14 cellular contexts compared by ENCODE assay signal in the genomic region with DNA sequence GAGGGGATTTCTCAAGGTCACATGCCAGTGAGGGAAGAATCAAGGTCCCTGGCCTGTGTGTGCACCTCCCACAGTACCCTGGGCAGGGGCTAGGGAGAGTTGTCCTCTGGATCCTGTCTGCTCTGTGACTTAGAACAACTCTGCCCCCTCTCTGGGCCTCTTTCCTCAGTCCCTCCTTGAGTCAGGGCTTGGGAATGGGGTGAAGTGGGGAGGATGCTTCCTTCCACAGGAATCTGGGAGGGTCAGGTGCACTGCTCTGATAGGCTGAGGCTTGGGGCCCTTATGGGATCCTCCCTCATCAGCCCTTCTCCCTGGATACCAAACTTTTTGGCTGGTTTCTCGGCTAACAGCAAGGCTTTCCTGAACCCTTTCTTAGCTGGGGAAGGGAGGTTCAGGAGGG. TPM values are rescaled to one million over a fixed set of nuclear protein-coding genes. Genes with fewer than 3 reads are reported as not detected.
A peak's percentile ranks its signal among the peaks of the same experiment; 100 is the strongest.
DNase-seq lines count a peak whose midpoint lies in the region; ATAC-seq and TF ChIP-seq lines count a peak whose summit lies in the region.
"Had no signal": no experiment of that assay in that cellular context is flagged by ENCODE, and none has a peak within 500 bp of the region (broad histone marks: within the 10 kb centered on the region; RNA-seq: fewer than 3 reads in every experiment).

No MANE protein-coding gene starts in this region.

- H3K9me3 ChIP-seq in mucosa of stomach (ENCODE audit: control insufficient read depth, low read length) (no peaks in the 10 kb centered on the region), Karpas-422 (ENCODE audit: low read length) (no peaks in the 10 kb centered on the region), psoas muscle (no peaks in the 10 kb centered on the region)
- H3K9me3 ChIP-seq: SJSA1 had no signal

- no peak for TF ChIP-seq CTCF in AG09309 (IDR thresholded peaks at IDR 0.05; ENCODE audit: control insufficient read depth, insufficient read depth, low read depth, low read length, missing control alignments)
- no peak for TF ChIP-seq CTCF in psoas muscle (IDR thresholded peaks at IDR 0.05)

- H3K27ac ChIP-seq in Karpas-422 (ENCODE audit: low read length) (no peak overlapping the region), psoas muscle (no peak overlapping the region)
- H3K27ac ChIP-seq: SJSA1 had no signal

- H3K36me3 Mint-ChIP-seq in activated CD4-positive, alpha-beta memory T cell treated with anti-CD3 and anti-CD28 coated beads, Interleukin-2, amount 10 ng/mL, durations not matched to agents 7 days and 5 days (ENCODE audit: low read depth): no peaks in the 10 kb centered on the region
- H3K36me3 Mint-ChIP-seq: activated naive CD8-positive, alpha-beta T cell treated with anti-CD3 and anti-CD28 coated beads for 36 hours had no signal

- intact Hi-C loops in psoas muscle (cut with DNase I): loop anchor here (2.0 to 5.0 kb wide), 2 partner anchors 51 to 101 kb away; no protein-coding TSS in a partner anchor

- H3K27me3 ChIP-seq in mucosa of stomach (ENCODE audit: control insufficient read depth, insufficient read depth, low read length) (no peaks in the 10 kb centered on the region), Karpas-422 (ENCODE audit: low read length) (no peaks in the 10 kb centered on the region), psoas muscle (ENCODE audit: insufficient read depth in 3 of 3, low read length in 2 of 3) (peaks cover 0 to 41% (median 22%) of the 10 kb centered on the region in 3 donors)

- H3K4me3 ChIP-seq in AG09309 (ENCODE audit: control insufficient read depth, low read depth, low read length): peak overlapping the region; percentile 92
- peak overlapping the region; percentile 48 for H3K4me3 ChIP-seq in mucosa of stomach (ENCODE audit: low read length)
- H3K4me3 ChIP-seq in Karpas-422 (ENCODE audit: low read length): no peak overlapping the region
- no peak overlapping the region for H3K4me3 ChIP-seq in psoas muscle
- H3K4me3 ChIP-seq: SJSA1 had no signal

- peaks cover 54% of the 10 kb centered on the region for H3K27me3 Mint-ChIP-seq in activated CD4-positive, alpha-beta memory T cell treated with anti-CD3 and anti-CD28 coated beads, Interleukin-2, amount 10 ng/mL, durations not matched to agents 7 days and 5 days

- H3K9ac ChIP-seq in mucosa of stomach (ENCODE audit: low read length): peak overlapping the region; percentile 87
- H3K9ac ChIP-seq in Karpas-422 (ENCODE audit: low read length): no peak overlapping the region

- H3K4me2 ChIP-seq in Karpas-422 (ENCODE audit: low read depth, low read length, poor library complexity, severe bottlenecking): no peak overlapping the region

- CTCF ChIA-PET in activated CD4-positive, alpha-beta memory T cell treated with anti-CD3 and anti-CD28 coated beads, Interleukin-2, amount 10 ng/mL, durations not matched to agents 7 days and 5 days (lab: Charles Lee): interaction anchor here (0.8 to 5.5 kb wide), 8 partner anchors 10 to 301 kb away, joined by 3 to 46 read pairs (median 4); partner anchors contain the start of gene NUDC

- 79 to 100% (median 86%) methylated on average over 1 of the region's 1 CpG for WGBS in psoas muscle, 3 donors

- no peaks in the 10 kb centered on the region for H3K9me2 ChIP-seq in Karpas-422 (replicated peaks; ENCODE audit: insufficient read depth, low read length)

- POLR2A ChIA-PET in activated CD4-positive, alpha-beta memory T cell treated with anti-CD3 and anti-CD28 coated beads, Interleukin-2, amount 10 ng/mL, durations not matched to agents 7 days and 5 days (lab: Charles Lee): no interaction called here

- no peaks in the 10 kb centered on the region for H4K20me1 ChIP-seq in Karpas-422 (ENCODE audit: insufficient read depth, low read depth, low read length)

- DNase-seq in AG09309 (ENCODE audit: low read depth): no peak
- DNase-seq in HT-29 (ENCODE audit: low spot score): peak; percentile 83
- DNase-seq in dedifferentiated amniotic fluid mesenchymal stem cell (ENCODE audit: extremely low spot score): peak; percentile 39
- no peak for DNase-seq in KG1 (lab: John Stamatoyannopoulos, UW)
- DNase-seq in Karpas-422: no peak
- no peak for DNase-seq in activated CD4-positive, alpha-beta memory T cell treated with anti-CD3 and anti-CD28 coated beads, Interleukin-2, amount 10 ng/mL, durations not matched to agents 7 days and 5 days
- no peak for DNase-seq in psoas muscle
- DNase-seq: activated CD4-positive, alpha-beta T cell treated with anti-CD3 and anti-CD28 coated beads, Interleukin-2, amount 10 ng/mL, durations not matched to agents 7 days and 5 days; activated naive CD8-positive, alpha-beta T cell treated with anti-CD3 and anti-CD28 coated beads for 36 hours; stimulated activated naive CD8-positive, alpha-beta T cell treated with anti-CD3 and anti-CD28 coated beads, Interleukin-15, amount 100 ng/mL, for 72 hours had no signal

- H3K4me1 Mint-ChIP-seq in activated CD4-positive, alpha-beta memory T cell treated with anti-CD3 and anti-CD28 coated beads, Interleukin-2, amount 10 ng/mL, durations not matched to agents 7 days and 5 days: peaks cover 16% of the 10 kb centered on the region

- no peaks in the 10 kb centered on the region for H3K79me2 ChIP-seq in Karpas-422 (ENCODE audit: low read length)

- H3K27ac Mint-ChIP-seq in activated CD4-positive, alpha-beta memory T cell treated with anti-CD3 and anti-CD28 coated beads, Interleukin-2, amount 10 ng/mL, durations not matched to agents 7 days and 5 days: no peak overlapping the region
- H3K27ac Mint-ChIP-seq: activated CD4-positive, alpha-beta T cell treated with anti-CD3 and anti-CD28 coated beads, Interleukin-2, amount 10 ng/mL, durations not matched to agents 7 days and 5 days; activated naive CD8-positive, alpha-beta T cell treated with anti-CD3 and anti-CD28 coated beads for 36 hours; stimulated activated naive CD8-positive, alpha-beta T cell treated with anti-CD3 and anti-CD28 coated beads, Interleukin-15, amount 100 ng/mL, for 72 hours had no signal

- no peak overlapping the region for H2AFZ ChIP-seq in Karpas-422 (ENCODE audit: low read length)

- H3K4me1 ChIP-seq in mucosa of stomach (ENCODE audit: control insufficient read depth, insufficient read depth, low read length): peaks cover 63% of the 10 kb centered on the region
- H3K4me1 ChIP-seq in Karpas-422 (ENCODE audit: low read length): peaks cover 20% of the 10 kb centered on the region
- peaks cover 7% of the 10 kb centered on the region for H3K4me1 ChIP-seq in psoas muscle

- H3K36me3 ChIP-seq in mucosa of stomach (ENCODE audit: control insufficient read depth, insufficient read depth, low read length) (peaks cover 27% of the 10 kb centered on the region), Karpas-422 (ENCODE audit: insufficient read depth, low read length) (no peaks in the 10 kb centered on the region), psoas muscle (ENCODE audit: insufficient read depth in 1 of 2, low read depth in 1 of 2) (no peaks in the 10 kb centered on the region)

- ATAC-seq in psoas muscle: no peak
- ATAC-seq: stimulated activated naive CD8-positive, alpha-beta T cell treated with anti-CD3 and anti-CD28 coated beads, Interleukin-15, amount 100 ng/mL, for 72 hours had no signal

- no peaks in the 10 kb centered on the region for H3K9me3 Mint-ChIP-seq in activated CD4-positive, alpha-beta memory T cell treated with anti-CD3 and anti-CD28 coated beads, Interleukin-2, amount 10 ng/mL, durations not matched to agents 7 days and 5 days
- H3K9me3 Mint-ChIP-seq: activated CD4-positive, alpha-beta T cell treated with anti-CD3 and anti-CD28 coated beads, Interleukin-2, amount 10 ng/mL, durations not matched to agents 7 days and 5 days; activated naive CD8-positive, alpha-beta T cell treated with anti-CD3 and anti-CD28 coated beads for 36 hours; stimulated activated naive CD8-positive, alpha-beta T cell treated with anti-CD3 and anti-CD28 coated beads, Interleukin-15, amount 100 ng/mL, for 72 hours had no signal

- no peak overlapping the region for H3K4me3 Mint-ChIP-seq in activated CD4-positive, alpha-beta memory T cell treated with anti-CD3 and anti-CD28 coated beads, Interleukin-2, amount 10 ng/mL, durations not matched to agents 7 days and 5 days
- H3K4me3 Mint-ChIP-seq: activated CD4-positive, alpha-beta T cell treated with anti-CD3 and anti-CD28 coated beads, Interleukin-2, amount 10 ng/mL, durations not matched to agents 7 days and 5 days; activated naive CD8-positive, alpha-beta T cell treated with anti-CD3 and anti-CD28 coated beads for 36 hours; stimulated activated naive CD8-positive, alpha-beta T cell treated with anti-CD3 and anti-CD28 coated beads, Interleukin-15, amount 100 ng/mL, for 72 hours had no signal

RNA-seq across cellular contexts. Expression of gene TRNP1, which starts 2.5 kb away (rescaled TPM):
- total RNA-seq in HT-29 (2014; rRNA removed; shearing (Covaris generic)): 182 and 203 TPM in 2 replicates
- not detected in 2 replicates for total RNA-seq in Karpas-422 (2014; rRNA removed; shearing (Covaris generic); ENCODE audit: low replicate concordance)
- not detected for total RNA-seq in activated CD4-positive, alpha-beta memory T cell treated with anti-CD3 and anti-CD28 coated beads, Interleukin-2, amount 10 ng/mL, durations not matched to agents 7 days and 5 days
- 1 to 10 TPM in 3 of 4 donors, under 1 TPM in 1; 0.84 to 3.8 (median 1.4) TPM for total RNA-seq in psoas muscle
- polyA plus RNA-seq in psoas muscle: 1 to 10 TPM; 1.1 to 1.6 (median 1.6) TPM
- total RNA-seq: activated CD4-positive, alpha-beta T cell treated with anti-CD3 and anti-CD28 coated beads, Interleukin-2, amount 10 ng/mL, durations not matched to agents 7 days and 5 days had no signal

RNA-seq across cellular contexts. Expression of gene TENT5B, which starts 16.6 kb away (rescaled TPM):
- 1.9 and 2.3 TPM in 2 replicates for total RNA-seq in HT-29 (2014; rRNA removed; shearing (Covaris generic))
- not detected in 2 replicates for total RNA-seq in Karpas-422 (2014; rRNA removed; shearing (Covaris generic); ENCODE audit: low replicate concordance)
- total RNA-seq in activated CD4-positive, alpha-beta memory T cell treated with anti-CD3 and anti-CD28 coated beads, Interleukin-2, amount 10 ng/mL, durations not matched to agents 7 days and 5 days: not detected
- total RNA-seq in psoas muscle: 1 to 10 TPM in 3 of 4 donors, under 1 TPM in 1; 0.20 to 2.3 (median 1.7) TPM
- 1 to 10 TPM in 1 of 3 donors, under 1 TPM in 2; 0.70 to 2.5 (median 0.74) TPM for polyA plus RNA-seq in psoas muscle
- total RNA-seq: activated CD4-positive, alpha-beta T cell treated with anti-CD3 and anti-CD28 coated beads, Interleukin-2, amount 10 ng/mL, durations not matched to agents 7 days and 5 days; activated naive CD8-positive, alpha-beta T cell treated with anti-CD3 and anti-CD28 coated beads for 36 hours; frontal cortex had no signal

RNA-seq across cellular contexts. Expression of gene KDF1, which starts 35.8 kb away (rescaled TPM):
- total RNA-seq in HT-29 (2014; rRNA removed; shearing (Covaris generic)): 47.1 and 48.7 TPM in 2 replicates
- total RNA-seq in Karpas-422 (2014; rRNA removed; shearing (Covaris generic); ENCODE audit: low replicate concordance): 0.14 TPM in 1 of 2 replicates, not detected in the other
- under 1 TPM in 1 of 2 experiments, not detected in 1; 0.13 TPM for total RNA-seq in activated CD4-positive, alpha-beta memory T cell treated with anti-CD3 and anti-CD28 coated beads, Interleukin-2, amount 10 ng/mL, durations not matched to agents 7 days and 5 days
- total RNA-seq in psoas muscle: not detected
- under 1 TPM in 1 of 3 donors, not detected in 2; 0.01 TPM for polyA plus RNA-seq in psoas muscle
- total RNA-seq: activated CD4-positive, alpha-beta T cell treated with anti-CD3 and anti-CD28 coated beads, Interleukin-2, amount 10 ng/mL, durations not matched to agents 7 days and 5 days; frontal cortex; M059J; SJSA1 had no signal

Comparison
In these comparisons a context has a peak if more than half of its experiments do, and no peak if none do; other contexts are left out.
1. DNase-seq: peak in HT-29 (single experiment) and dedifferentiated amniotic fluid mesenchymal stem cell (single experiment); none in AG09309 (single experiment), KG1 (single experiment), Karpas-422 (single experiment), activated CD4-positive, alpha-beta memory T cell treated with anti-CD3 and anti-CD28 coated beads, Interleukin-2, amount 10 ng/mL, durations not matched to agents 7 days and 5 days (single experiment) and psoas muscle (0 of 2).
2. H3K4me3 ChIP-seq: peak in AG09309 (single experiment) and mucosa of stomach (single experiment); none in Karpas-422 (single experiment) and psoas muscle (single experiment).
3. RNA of gene TRNP1, which starts 2.5 kb away (total RNA-seq): 182 to 203 TPM in HT-29; 0.84 to 3.8 TPM in psoas muscle, not detected in activated CD4-positive, alpha-beta memory T cell treated with anti-CD3 and anti-CD28 coated beads, Interleukin-2, amount 10 ng/mL, durations not matched to agents 7 days and 5 days and not detected in Karpas-422; every median in the first group is over 10 times any median in the second.
4. RNA of gene KDF1, which starts 35.8 kb away (total RNA-seq): 47.1 to 48.7 TPM in HT-29; 0.13 TPM in activated CD4-positive, alpha-beta memory T cell treated with anti-CD3 and anti-CD28 coated beads, Interleukin-2, amount 10 ng/mL, durations not matched to agents 7 days and 5 days, 0.14 TPM in Karpas-422 and not detected in psoas muscle; every median in the first group is over 10 times any median in the second.